ENCODE assay signal across 34 cellular contexts in genomic region chr10:23187155-23187554, GRCh38. TPM values are rescaled to one million over a fixed set of nuclear protein-coding genes. Genes with fewer than 3 reads are reported as not detected.
"Had no signal": no experiment of that assay in that cellular context is flagged by ENCODE, and none has a peak within 500 bp of the region (broad histone marks: within the 10 kb centered on the region; RNA-seq: fewer than 3 reads in every experiment).

No MANE protein-coding gene starts in this region.

- H3K27ac Mint-ChIP-seq: naive thymus-derived CD4-positive, alpha-beta T cell; natural killer cell; nephron; neural progenitor cell; progenitor cell of endocrine pancreas; stimulated activated effector memory CD8-positive, alpha-beta T cell treated with anti-CD3 and anti-CD28 coated beads, Interleukin-12 subunit alpha, Interleukin-12 subunit beta, amount 100 ng/mL, for 72 hours; stimulated activated naive B cell treated with anti-CD40 and anti-IgM and Interleukin-4, amounts not matched to agents 10 μg/mL and 1 μg/mL and 100 μg/mL, for 72 hours; stimulated activated naive CD8-positive, alpha-beta T cell treated with anti-CD3 and anti-CD28 coated beads, Interleukin-15, Interleukin-2, amounts not matched to agents 100 ng/mL and 50 ng/mL, for 24 hours had no signal

- DNase-seq: naive thymus-derived CD4-positive, alpha-beta T cell; natural killer cell; occipital lobe; posterior cingulate gyrus; psoas muscle; right cardiac atrium; stimulated activated CD4-positive, alpha-beta T cell treated with anti-CD3 and anti-CD28 coated beads, Interleukin-15, amount 100 ng/mL, for 24 hours; stimulated activated CD4-positive, alpha-beta T cell treated with anti-CD3 and anti-CD28 coated beads, Interleukin-2, amount 100 ng/mL, for 24 hours; stimulated activated CD4-positive, alpha-beta T cell treated with anti-CD3 and anti-CD28 coated beads, Interleukin-2, amount 100 ng/mL, for 48 hours; stimulated activated CD4-positive, alpha-beta T cell treated with anti-CD3 and anti-CD28 coated beads, Interleukin-4, amount 100 ng/mL, for 24 hours; stimulated activated naive B cell treated with anti-CD40 and anti-IgM and Interleukin-4, amounts not matched to agents 10 μg/mL and 1 μg/mL and 100 μg/mL, for 72 hours; stimulated activated naive CD4-positive, alpha-beta T cell treated with Interleukin-2 at 50 U/mL for 16 hours; stomach; thyroid gland; trophoblast cell; upper lobe of left lung had no signal

- H3K4me3 Mint-ChIP-seq: naive thymus-derived CD4-positive, alpha-beta T cell; natural killer cell; nephron; neural progenitor cell; stimulated activated effector memory CD8-positive, alpha-beta T cell treated with anti-CD3 and anti-CD28 coated beads, Interleukin-12 subunit alpha, Interleukin-12 subunit beta, amount 100 ng/mL, for 72 hours; stimulated activated naive B cell treated with anti-CD40 and anti-IgM and Interleukin-4, amounts not matched to agents 10 μg/mL and 1 μg/mL and 100 μg/mL, for 72 hours; stimulated activated naive CD8-positive, alpha-beta T cell treated with anti-CD3 and anti-CD28 coated beads, Interleukin-15, Interleukin-2, amounts not matched to agents 100 ng/mL and 50 ng/mL, for 24 hours had no signal

- H3K27me3 ChIP-seq: thyroid gland, vagina had no signal

- H3K9ac ChIP-seq: neural progenitor cell, parathyroid adenoma had no signal

- ATAC-seq: naive thymus-derived CD4-positive, alpha-beta T cell; natural killer cell; psoas muscle; right cardiac atrium; sciatic nerve; stimulated activated effector memory CD8-positive, alpha-beta T cell treated with anti-CD3 and anti-CD28 coated beads, Interleukin-12 subunit alpha, Interleukin-12 subunit beta, amount 100 ng/mL, for 72 hours; stimulated activated naive B cell treated with anti-CD40 and anti-IgM and Interleukin-4, amounts not matched to agents 10 μg/mL and 1 μg/mL and 100 μg/mL, for 72 hours had no signal

- H2AFZ ChIP-seq: neural progenitor cell, parathyroid adenoma had no signal

- H3K4me1 Mint-ChIP-seq: naive thymus-derived CD4-positive, alpha-beta T cell; natural killer cell; nephron; stimulated activated effector memory CD8-positive, alpha-beta T cell treated with anti-CD3 and anti-CD28 coated beads, Interleukin-12 subunit alpha, Interleukin-12 subunit beta, amount 100 ng/mL, for 72 hours had no signal

- H3K36me3 Mint-ChIP-seq: naive thymus-derived CD4-positive, alpha-beta T cell; natural killer cell; neural progenitor cell; stimulated activated effector memory CD8-positive, alpha-beta T cell treated with anti-CD3 and anti-CD28 coated beads, Interleukin-12 subunit alpha, Interleukin-12 subunit beta, amount 100 ng/mL, for 72 hours; stimulated activated naive B cell treated with anti-CD40 and anti-IgM and Interleukin-4, amounts not matched to agents 10 μg/mL and 1 μg/mL and 100 μg/mL, for 72 hours had no signal

- H3K4me2 ChIP-seq: neural progenitor cell, smooth muscle cell had no signal

- H3K36me3 ChIP-seq: neural progenitor cell, stomach, thoracic aorta, thyroid gland, tibial nerve, upper lobe of left lung, vagina had no signal

- H3K9me3 Mint-ChIP-seq: naive thymus-derived CD4-positive, alpha-beta T cell; natural killer cell; neural progenitor cell; stimulated activated effector memory CD8-positive, alpha-beta T cell treated with anti-CD3 and anti-CD28 coated beads, Interleukin-12 subunit alpha, Interleukin-12 subunit beta, amount 100 ng/mL, for 72 hours; stimulated activated naive CD8-positive, alpha-beta T cell treated with anti-CD3 and anti-CD28 coated beads, Interleukin-15, Interleukin-2, amounts not matched to agents 100 ng/mL and 50 ng/mL, for 24 hours had no signal

- H3K4me3 ChIP-seq: neural progenitor cell, psoas muscle, skin epidermis, smooth muscle cell, stomach, thoracic aorta, thyroid gland, tibial nerve, upper lobe of left lung, vagina had no signal

- H3K27ac ChIP-seq: neural progenitor cell, parathyroid adenoma, psoas muscle, skin epidermis, stomach, thoracic aorta, thyroid gland, tibial nerve, upper lobe of left lung, vagina had no signal

- H3K9me3 ChIP-seq: psoas muscle, stomach, thoracic aorta, thyroid gland, tibial nerve, upper lobe of left lung, vagina had no signal

- H3K79me2 ChIP-seq: parathyroid adenoma had no signal

- H3K4me1 ChIP-seq: parathyroid adenoma, psoas muscle, vagina had no signal

RNA-seq across cellular contexts. Expression of gene PTF1A, which starts 5.0 kb away (rescaled TPM):
- total RNA-seq: naive thymus-derived CD4-positive, alpha-beta T cell; natural killer cell; occipital lobe; osteoblast; psoas muscle; renal cortical epithelial cell; right cardiac atrium; sciatic nerve; smooth muscle cell; subcutaneous adipose tissue; temporal lobe; thoracic aorta; thyroid gland; upper lobe of left lung; ureter; vagina had no signal
- polyA plus RNA-seq: naive thymus-derived CD4-positive, alpha-beta T cell; neural cell; psoas muscle; right cardiac atrium had no signal
